ENCODE assay signal across 33 cellular contexts in the genomic region with DNA sequence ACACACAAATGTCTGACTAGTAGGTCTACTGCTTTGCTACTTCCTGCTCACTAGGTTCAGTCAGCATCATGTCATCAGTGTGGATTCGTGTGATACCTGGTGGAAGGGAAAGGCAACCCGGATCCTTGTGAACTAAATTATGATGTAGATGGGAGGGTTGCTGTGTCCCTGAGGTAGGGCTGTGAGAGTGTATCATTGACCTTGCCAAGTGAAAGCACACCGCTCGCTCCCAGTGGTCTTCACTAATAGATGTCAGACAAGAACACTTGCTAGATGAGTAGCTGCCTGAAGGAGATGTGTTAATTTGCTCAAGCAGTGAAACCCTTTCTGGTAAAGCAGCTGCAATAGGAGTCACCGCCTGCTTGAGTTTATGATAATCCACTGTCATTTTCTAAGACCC.
"Had no signal": no experiment of that assay in that cellular context is flagged by ENCODE, and none has a peak within 500 bp of the region (broad histone marks: within the 10 kb centered on the region; RNA-seq: fewer than 3 reads in every experiment).

No MANE protein-coding gene starts in this region.

- H3K27ac Mint-ChIP-seq: activated B cell treated with CpG ODN at 0.5 μM for 24 hours; activated CD4-positive, alpha-beta memory T cell treated with anti-CD3 and anti-CD28 coated beads for 36 hours; activated CD4-positive, alpha-beta T cell treated with anti-CD3 and anti-CD28 coated beads for 36 hours; activated CD8-positive, alpha-beta T cell treated with anti-CD3 and anti-CD28 coated beads for 36 hours; activated naive CD4-positive, alpha-beta T cell treated with anti-CD3 and anti-CD28 coated beads for 36 hours; activated naive CD4-positive, alpha-beta T cell treated with anti-CD3 and anti-CD28 coated beads, Interleukin-2, amount 50 U/mL, for 72 hours; activated naive CD8-positive, alpha-beta T cell treated with anti-CD3 and anti-CD28 coated beads for 36 hours; activated T-cell treated with anti-CD3 and anti-CD28 coated beads, Interleukin-2, amount 50 U/mL, for 72 hours; activated T-helper 1 cell treated with anti-CD3 and anti-CD28 coated beads, Interleukin-12 subunit alpha, Interleukin-12 subunit beta, Interleukin-2, Interleukin-4 antibody, amounts not matched to agents 30 ng/mL and 10 ng/mL and 1 ng/mL, durations not matched to agents 14 hours and 24 hours and 36 hours; activated T-helper 17 cell treated with anti-CD3 and anti-CD28 coated beads, Interleukin-2, amount 50 U/mL, for 72 hours; T-helper 1 cell treated with Interleukin-12 subunit alpha and Interleukin-12 subunit beta and Interleukin-4 antibody, amounts not matched to agents 30 μg/mL and 1 μg/mL, for 36 hours; T-helper 2 cell treated with Interferon-gamma antibody and Interleukin-4, amounts not matched to agents 5 μg/mL and 100 μg/mL, for 36 hours had no signal

- H3K9me3 Mint-ChIP-seq: activated T-cell treated with anti-CD3 and anti-CD28 coated beads, Interleukin-2, amount 50 U/mL, for 4 hours; activated T-cell treated with anti-CD3 and anti-CD28 coated beads, Interleukin-2, amount 50 U/mL, for 72 hours; activated T-helper 17 cell treated with anti-CD3 and anti-CD28 coated beads, Interleukin-2, amount 50 U/mL, for 72 hours had no signal

- DNase-seq: activated B cell treated with CpG ODN at 0.5 μM for 24 hours; activated CD4-positive, alpha-beta memory T cell treated with anti-CD3 and anti-CD28 coated beads for 36 hours; activated CD4-positive, alpha-beta T cell treated with anti-CD3 and anti-CD28 coated beads for 36 hours; activated CD4-positive, alpha-beta T cell treated with anti-CD3 and anti-CD28 coated beads for 48 hours; activated CD4-positive, alpha-beta T cell treated with anti-CD3 and anti-CD28 coated beads, Interleukin-2, amount 50 U/mL, for 1 hour; activated CD4-positive, alpha-beta T cell treated with anti-CD3 and anti-CD28 coated beads, Interleukin-2, amount 50 U/mL, for 4 hours; activated CD4-positive, CD25-positive, alpha-beta regulatory T cell treated with anti-CD3 and anti-CD28 coated beads, Interleukin-2, amount 50 U/mL, for 72 hours; activated CD8-positive, alpha-beta memory T cell treated with anti-CD3 and anti-CD28 coated beads, Interleukin-2, amount 50 U/mL, for 4 hours; activated CD8-positive, alpha-beta T cell treated with anti-CD3 and anti-CD28 coated beads for 36 hours; activated effector memory CD4-positive, alpha-beta T cell treated with anti-CD3 and anti-CD28 coated beads, Interleukin-2, amount 50 U/mL, for 16 hours; activated gamma-delta T cell treated with Interleukin-2 at 50 U/mL for 16 hours; activated naive CD4-positive, alpha-beta T cell; activated naive CD4-positive, alpha-beta T cell treated with anti-CD3 and anti-CD28 coated beads for 36 hours; activated naive CD4-positive, alpha-beta T cell treated with anti-CD3 and anti-CD28 coated beads, Interleukin-2, amount 50 U/mL, for 16 hours; activated naive CD8-positive, alpha-beta T cell treated with anti-CD3 and anti-CD28 coated beads for 36 hours; activated T-cell treated with anti-CD3 and anti-CD28 coated beads for 4 hours; activated T-cell treated with anti-CD3 and anti-CD28 coated beads, Interleukin-2, amount 50 U/mL, for 1 hour; activated T-cell treated with anti-CD3 and anti-CD28 coated beads, Interleukin-2, amount 50 U/mL, for 4 hours; activated T-cell treated with anti-CD3 and anti-CD28 coated beads, Interleukin-2, amount 50 U/mL, for 72 hours; amniotic stem cell; aorta; body of pancreas; brain microvascular endothelial cell; central memory CD4-positive, alpha-beta T cell; SW 1271; T-helper 1 cell; T-helper 2 cell; T-helper 9 cell had no signal

- H3K4me1 Mint-ChIP-seq: activated B cell treated with CpG ODN at 0.5 μM for 24 hours; activated CD4-positive, alpha-beta T cell treated with anti-CD3 and anti-CD28 coated beads for 36 hours; activated naive CD8-positive, alpha-beta T cell treated with anti-CD3 and anti-CD28 coated beads for 36 hours; activated T-helper 17 cell treated with anti-CD3 and anti-CD28 coated beads, Interleukin-2, amount 50 U/mL, for 72 hours had no signal

- H3K27me3 Mint-ChIP-seq: activated B cell treated with CpG ODN at 0.5 μM for 24 hours; activated CD4-positive, alpha-beta memory T cell treated with anti-CD3 and anti-CD28 coated beads for 36 hours; activated CD4-positive, alpha-beta T cell treated with anti-CD3 and anti-CD28 coated beads for 36 hours; activated CD8-positive, alpha-beta T cell treated with anti-CD3 and anti-CD28 coated beads for 36 hours; activated T-helper 17 cell treated with anti-CD3 and anti-CD28 coated beads, Interleukin-2, amount 50 U/mL, for 72 hours had no signal

- H3K4me3 Mint-ChIP-seq: activated B cell treated with CpG ODN at 0.5 μM for 24 hours; activated CD4-positive, alpha-beta memory T cell treated with anti-CD3 and anti-CD28 coated beads for 36 hours; activated CD4-positive, alpha-beta T cell treated with anti-CD3 and anti-CD28 coated beads for 36 hours; activated CD8-positive, alpha-beta T cell treated with anti-CD3 and anti-CD28 coated beads for 36 hours; activated naive CD4-positive, alpha-beta T cell treated with anti-CD3 and anti-CD28 coated beads for 36 hours; activated naive CD8-positive, alpha-beta T cell treated with anti-CD3 and anti-CD28 coated beads for 36 hours; activated T-cell treated with anti-CD3 and anti-CD28 coated beads, Interleukin-2, amount 50 U/mL, for 4 hours; activated T-cell treated with anti-CD3 and anti-CD28 coated beads, Interleukin-2, amount 50 U/mL, for 72 hours; activated T-helper 1 cell treated with anti-CD3 and anti-CD28 coated beads, Interleukin-12 subunit alpha, Interleukin-12 subunit beta, Interleukin-2, Interleukin-4 antibody, amounts not matched to agents 30 ng/mL and 10 ng/mL and 1 ng/mL, durations not matched to agents 14 hours and 24 hours and 36 hours; activated T-helper 17 cell treated with anti-CD3 and anti-CD28 coated beads, Interleukin-2, amount 50 U/mL, for 72 hours; T-helper 1 cell treated with Interleukin-12 subunit alpha and Interleukin-12 subunit beta and Interleukin-4 antibody, amounts not matched to agents 30 μg/mL and 1 μg/mL, for 36 hours; T-helper 2 cell treated with Interferon-gamma antibody and Interleukin-4, amounts not matched to agents 5 μg/mL and 100 μg/mL, for 36 hours had no signal
